8 cellular contexts compared by ENCODE assay signal in the genomic region with DNA sequence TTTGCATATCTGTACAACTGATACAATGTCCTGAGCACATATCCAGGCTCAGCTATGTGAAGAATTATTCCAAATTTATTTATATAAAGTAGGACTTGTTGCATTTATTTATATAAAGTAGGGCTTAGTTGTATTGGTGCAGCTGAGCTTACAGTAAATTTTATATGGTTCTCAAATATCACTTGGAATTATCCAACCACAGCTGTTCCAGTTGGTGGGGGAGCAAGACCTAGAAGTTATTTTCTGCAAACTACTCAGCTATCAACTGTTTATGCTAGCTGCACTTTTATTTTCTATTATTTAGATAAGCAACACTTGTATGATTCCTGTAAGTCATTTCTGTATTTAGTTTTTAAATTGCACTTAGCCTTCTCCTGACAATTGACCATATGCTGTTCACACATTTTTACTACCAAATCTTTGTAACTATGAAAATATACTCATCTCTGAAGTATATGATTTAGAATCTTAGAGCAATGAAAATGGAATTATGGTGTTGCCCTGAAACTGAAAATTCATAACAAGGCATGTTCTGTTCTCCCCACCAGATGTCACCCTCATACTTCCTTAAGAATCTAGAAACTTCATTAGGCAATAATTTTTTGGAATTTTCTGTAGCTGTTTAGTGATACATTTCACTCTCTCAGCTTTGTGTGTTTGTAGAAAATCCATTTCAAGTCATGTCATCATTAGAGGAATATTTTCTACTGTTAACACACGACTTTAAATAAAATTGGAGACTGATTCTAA.
DNase-seq lines count a peak whose midpoint lies in the region; ATAC-seq and TF ChIP-seq lines count a peak whose summit lies in the region.

No MANE protein-coding gene starts in this region.

- H3K27ac Mint-ChIP-seq in mesothelial cell of epicardium (no peak overlapping the region), natural killer cell (no peak overlapping the region)
- no peak overlapping the region for H3K27ac Mint-ChIP-seq in activated CD8-positive, alpha-beta memory T cell treated with anti-CD3 and anti-CD28 coated beads, Interleukin-2, amount 10 ng/mL, durations not matched to agents 7 days and 5 days

- intact Hi-C loops in natural killer cell (cut with micrococcal nuclease): no loop called here

- no peaks in the 10 kb centered on the region for H3K9me3 ChIP-seq in MM.1S (replicated peaks; ENCODE audit: insufficient read depth, low read length)

- H3K27me3 ChIP-seq in MM.1S (replicated peaks; ENCODE audit: insufficient read depth, low read length): no peaks in the 10 kb centered on the region

- no peaks in the 10 kb centered on the region for H3K36me3 Mint-ChIP-seq in mesothelial cell of epicardium
- no peaks in the 10 kb centered on the region for H3K36me3 Mint-ChIP-seq in natural killer cell
- H3K36me3 Mint-ChIP-seq in activated CD8-positive, alpha-beta memory T cell treated with anti-CD3 and anti-CD28 coated beads, Interleukin-2, amount 10 ng/mL, durations not matched to agents 7 days and 5 days: no peaks in the 10 kb centered on the region

- no peak for ATAC-seq in natural killer cell
- no peak for ATAC-seq in activated CD8-positive, alpha-beta memory T cell treated with anti-CD3 and anti-CD28 coated beads, Interleukin-2, amount 10 ng/mL, durations not matched to agents 7 days and 5 days

- H3K4me1 Mint-ChIP-seq in mesothelial cell of epicardium (no peaks in the 10 kb centered on the region), natural killer cell (no peaks in the 10 kb centered on the region)
- no peaks in the 10 kb centered on the region for H3K4me1 Mint-ChIP-seq in activated CD8-positive, alpha-beta memory T cell treated with anti-CD3 and anti-CD28 coated beads, Interleukin-2, amount 10 ng/mL, durations not matched to agents 7 days and 5 days

- H3K4me2 ChIP-seq in MM.1S (ENCODE audit: low read depth, low read length): no peak overlapping the region

- no peaks in the 10 kb centered on the region for H3F3A ChIP-seq in MM.1S (ENCODE audit: insufficient read depth, low read length)

- H3K4me1 ChIP-seq in MM.1S (ENCODE audit: low read length): no peaks in the 10 kb centered on the region

- TF ChIP-seq CTCF in MM.1S (IDR thresholded peaks at IDR 0.05; ENCODE audit: low read length) (peak; percentile 41), astrocyte of the cerebellum (IDR thresholded peaks at IDR 0.05; ENCODE audit: low read depth, low read length, missing control alignments) (peak; percentile 51), mesothelial cell of epicardium (IDR thresholded peaks at IDR 0.05; ENCODE audit: unreplicated experiment) (peak; percentile 25), natural killer cell (IDR thresholded peaks at IDR 0.05) (no peak)

- no peaks in the 10 kb centered on the region for H3K36me3 ChIP-seq in MM.1S (replicated peaks; ENCODE audit: insufficient read depth, low read length)

- in situ Hi-C loops in astrocyte of the cerebellum (cut with HindIII; ENCODE audit: low sequenced_read_pairs): no loop called here

- H4K20me1 ChIP-seq in MM.1S (ENCODE audit: insufficient read depth, low read length): no peaks in the 10 kb centered on the region

- CTCF ChIA-PET in activated CD8-positive, alpha-beta memory T cell treated with anti-CD3 and anti-CD28 coated beads, Interleukin-2, amount 10 ng/mL, durations not matched to agents 7 days and 5 days (lab: Charles Lee): no interaction called here

- H3K27me3 Mint-ChIP-seq in mesothelial cell of epicardium (ENCODE audit: low read depth) (peaks cover 12% of the 10 kb centered on the region), natural killer cell (ENCODE audit: low read depth in 2 of 2) (no peaks in the 10 kb centered on the region)
- H3K27me3 Mint-ChIP-seq in activated CD8-positive, alpha-beta memory T cell treated with anti-CD3 and anti-CD28 coated beads, Interleukin-2, amount 10 ng/mL, durations not matched to agents 7 days and 5 days: no peaks in the 10 kb centered on the region

- no peak overlapping the region for H2AFZ ChIP-seq in MM.1S (ENCODE audit: low read length)

- H3K9ac ChIP-seq in MM.1S (ENCODE audit: low read length): no peak overlapping the region

- no peaks in the 10 kb centered on the region for H3K79me2 ChIP-seq in MM.1S (ENCODE audit: low read length)

- H3K4me3 Mint-ChIP-seq in mesothelial cell of epicardium (no peak overlapping the region), natural killer cell (no peak overlapping the region)
- H3K4me3 Mint-ChIP-seq in activated CD8-positive, alpha-beta memory T cell treated with anti-CD3 and anti-CD28 coated beads, Interleukin-2, amount 10 ng/mL, durations not matched to agents 7 days and 5 days: no peak overlapping the region

- H3K4me3 ChIP-seq in MM.1S (ENCODE audit: low read length) (no peak overlapping the region), astrocyte of the cerebellum (ENCODE audit: low read depth, low read length) (no peak overlapping the region)

- H3K27ac ChIP-seq in MM.1S (ENCODE audit: low read length) (no peak overlapping the region), caudate nucleus (ENCODE audit: low read depth, low read length) (no peak overlapping the region)

- H3K9me3 Mint-ChIP-seq in mesothelial cell of epicardium (no peaks in the 10 kb centered on the region), natural killer cell (peaks cover 0 to 6% of the 10 kb centered on the region in 2 donors)
- H3K9me3 Mint-ChIP-seq in activated CD8-positive, alpha-beta memory T cell treated with anti-CD3 and anti-CD28 coated beads, Interleukin-2, amount 10 ng/mL, durations not matched to agents 7 days and 5 days (ENCODE audit: low read depth): no peaks in the 10 kb centered on the region

- H3K9me2 ChIP-seq in MM.1S (replicated peaks; ENCODE audit: insufficient read depth, low read length): no peaks in the 10 kb centered on the region

- DNase-seq in ELR (ENCODE audit: low read depth): peak; percentile 21
- DNase-seq in MM.1S: peak; percentile 11
- peak; percentile 11 for DNase-seq in astrocyte of the cerebellum (ENCODE audit: low read depth)
- DNase-seq in mesothelial cell of epicardium (ENCODE audit: low spot score in 2 of 2, unreplicated experiment in 2 of 2): no peak
- DNase-seq in natural killer cell: no peak
- DNase-seq in activated CD8-positive, alpha-beta memory T cell treated with anti-CD3 and anti-CD28 coated beads, Interleukin-2, amount 10 ng/mL, durations not matched to agents 7 days and 5 days: no peak
- no peak for DNase-seq in germinal center (ENCODE audit: low spot score)
- DNase-seq in caudate nucleus (lab: John Stamatoyannopoulos, UW): no peak

Comparison
In these comparisons a context has a peak if more than half of its experiments do, and no peak if none do; other contexts are left out.
1. DNase-seq: peak in ELR (single experiment), MM.1S (single experiment) and astrocyte of the cerebellum (single experiment); none in mesothelial cell of epicardium (0 of 2), natural killer cell (single experiment), activated CD8-positive, alpha-beta memory T cell treated with anti-CD3 and anti-CD28 coated beads, Interleukin-2, amount 10 ng/mL, durations not matched to agents 7 days and 5 days (single experiment), germinal center (single experiment) and caudate nucleus (0 of 61).